In the genomic region with DNA sequence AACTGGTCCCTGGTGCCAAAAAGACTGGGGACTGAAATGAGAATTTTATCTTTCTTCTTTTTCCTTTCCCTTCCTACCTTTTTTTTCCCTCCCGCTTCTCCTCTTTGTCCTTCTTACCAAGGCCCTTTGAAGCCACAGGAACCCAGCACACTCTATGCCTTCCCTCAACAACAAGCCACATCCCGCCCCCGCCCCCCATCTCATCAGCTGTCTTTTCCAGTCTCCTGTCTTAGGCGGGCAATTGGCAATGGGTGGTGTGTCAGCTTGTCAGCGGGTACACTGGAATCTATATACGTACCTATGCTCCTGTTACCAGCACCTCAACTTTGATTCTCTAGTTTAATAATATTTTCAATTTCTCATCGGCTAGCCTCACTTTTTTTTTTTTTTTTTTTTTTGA, we compare ENCODE assay signal across 17 cellular contexts. TPM values are rescaled to one million over a fixed set of nuclear protein-coding genes. Genes with fewer than 3 reads are reported as not detected.
DNase-seq lines count a peak whose midpoint lies in the region; ATAC-seq and TF ChIP-seq lines count a peak whose summit lies in the region.
"Had no signal": no experiment of that assay in that cellular context is flagged by ENCODE, and none has a peak within 500 bp of the region (broad histone marks: within the 10 kb centered on the region; RNA-seq: fewer than 3 reads in every experiment).

No MANE protein-coding gene starts in this region.

- peaks cover 84% of the 10 kb centered on the region for H3K4me1 Mint-ChIP-seq in activated naive CD4-positive, alpha-beta T cell treated with anti-CD3 and anti-CD28 coated beads for 36 hours (ENCODE audit: low read depth)
- peaks cover 74% of the 10 kb centered on the region for H3K4me1 Mint-ChIP-seq in stimulated activated naive CD8-positive, alpha-beta T cell treated with anti-CD3 and anti-CD28 coated beads, Interleukin-15, Interleukin-2, amounts not matched to agents 100 ng/mL and 50 ng/mL, for 24 hours (ENCODE audit: low read depth)

- no peaks in the 10 kb centered on the region for H3K9me3 ChIP-seq in effector memory CD4-positive, alpha-beta T cell (ENCODE audit: control insufficient read depth, low read length)
- no peaks in the 10 kb centered on the region for H3K9me3 ChIP-seq in thyroid gland
- H3K9me3 ChIP-seq: suprapubic skin had no signal

- no peaks in the 10 kb centered on the region for H3K9me3 Mint-ChIP-seq in activated naive CD4-positive, alpha-beta T cell treated with anti-CD3 and anti-CD28 coated beads for 36 hours
- no peaks in the 10 kb centered on the region for H3K9me3 Mint-ChIP-seq in stimulated activated naive CD8-positive, alpha-beta T cell treated with anti-CD3 and anti-CD28 coated beads, Interleukin-15, Interleukin-2, amounts not matched to agents 100 ng/mL and 50 ng/mL, for 24 hours

- peaks cover 38% of the 10 kb centered on the region for H3K4me1 ChIP-seq in effector memory CD4-positive, alpha-beta T cell (ENCODE audit: control insufficient read depth, insufficient read depth, low read length, poor library complexity, severe bottlenecking)
- H3K4me1 ChIP-seq in thyroid gland: peaks cover 8 to 25% of the 10 kb centered on the region in 2 donors
- H3K4me1 ChIP-seq: parathyroid adenoma had no signal

- CTCF ChIA-PET in activated naive CD4-positive, alpha-beta T cell treated with anti-CD3 and anti-CD28 coated beads for 36 hours (lab: Charles Lee): interaction anchor here (0.6 to 0.7 kb wide), 2 partner anchors 26 to 540 kb away, joined by 3 to 5 read pairs; no protein-coding TSS in a partner anchor

- H3K27me3 Mint-ChIP-seq in activated naive CD4-positive, alpha-beta T cell treated with anti-CD3 and anti-CD28 coated beads for 36 hours (ENCODE audit: low read depth): no peaks in the 10 kb centered on the region
- H3K27me3 Mint-ChIP-seq in stimulated activated naive CD8-positive, alpha-beta T cell treated with anti-CD3 and anti-CD28 coated beads, Interleukin-15, Interleukin-2, amounts not matched to agents 100 ng/mL and 50 ng/mL, for 24 hours: no peaks in the 10 kb centered on the region

- H3K36me3 ChIP-seq in effector memory CD4-positive, alpha-beta T cell (ENCODE audit: control insufficient read depth, insufficient read depth, low read length): no peaks in the 10 kb centered on the region
- H3K36me3 ChIP-seq in thyroid gland: no peaks in the 10 kb centered on the region
- H3K36me3 ChIP-seq: suprapubic skin had no signal

- peak overlapping the region; percentile 96 for H3K27ac Mint-ChIP-seq in activated naive CD4-positive, alpha-beta T cell treated with anti-CD3 and anti-CD28 coated beads for 36 hours
- peak overlapping the region; percentile 75 for H3K27ac Mint-ChIP-seq in stimulated activated naive CD8-positive, alpha-beta T cell treated with anti-CD3 and anti-CD28 coated beads, Interleukin-15, Interleukin-2, amounts not matched to agents 100 ng/mL and 50 ng/mL, for 24 hours

- no peak for TF ChIP-seq POLR2A in thyroid gland (IDR thresholded peaks at IDR 0.05)

- no peaks in the 10 kb centered on the region for H3K36me3 Mint-ChIP-seq in activated naive CD4-positive, alpha-beta T cell treated with anti-CD3 and anti-CD28 coated beads for 36 hours (ENCODE audit: low read depth)
- H3K36me3 Mint-ChIP-seq in stimulated activated naive CD8-positive, alpha-beta T cell treated with anti-CD3 and anti-CD28 coated beads, Interleukin-15, Interleukin-2, amounts not matched to agents 100 ng/mL and 50 ng/mL, for 24 hours (ENCODE audit: low read depth): no peaks in the 10 kb centered on the region

- WGBS in thyroid gland, 2 donors: 96 to 97% methylated on average over 7 of the region's 7 CpGs

- no peaks in the 10 kb centered on the region for H3K27me3 ChIP-seq in effector memory CD4-positive, alpha-beta T cell (replicated peaks; ENCODE audit: control insufficient read depth, insufficient read depth, low read length, poor library complexity, severe bottlenecking)
- H3K27me3 ChIP-seq in thyroid gland: no peaks in the 10 kb centered on the region
- H3K27me3 ChIP-seq: suprapubic skin had no signal

- intact Hi-C loops in activated naive CD4-positive, alpha-beta T cell treated with anti-CD3 and anti-CD28 coated beads for 36 hours (cut with micrococcal nuclease): no loop called here
- intact Hi-C loops in thyroid gland (cut with DNase I): no loop called here

- DNase-seq in activated naive CD4-positive, alpha-beta T cell treated with anti-CD3 and anti-CD28 coated beads for 36 hours: peak; percentile 52
- no peak for DNase-seq in activated naive CD4-positive, alpha-beta T cell treated with anti-CD3 and anti-CD28 coated beads, Interleukin-2, amount 50 U/mL, for 16 hours
- peak; percentile 47 for DNase-seq in activated CD4-positive, alpha-beta T cell treated with anti-CD3 and anti-CD28 coated beads for 48 hours
- DNase-seq in effector memory CD4-positive, alpha-beta T cell: no peak
- DNase-seq in NCI-H1436 treated with DMSO at 0.1 percent for 48 hours (lab: John Stamatoyannopoulos, UW) (no peak), thyroid gland (no peak)
- DNase-seq: effector CD4-positive, alpha-beta T cell; NCI-H187; NCI-H526; small intestine had no signal

- H3K4me3 ChIP-seq in effector memory CD4-positive, alpha-beta T cell (ENCODE audit: insufficient read depth, low read depth, low read length, poor library complexity, severe bottlenecking): no peak overlapping the region
- H3K4me3 ChIP-seq in thyroid gland (replicated peaks in 1 of 3): no peak overlapping the region
- H3K4me3 ChIP-seq: suprapubic skin had no signal

- H3K27ac ChIP-seq in effector memory CD4-positive, alpha-beta T cell (ENCODE audit: insufficient read depth, low read length, poor library complexity, severe bottlenecking): peak overlapping the region; percentile 44
- no peak overlapping the region for H3K27ac ChIP-seq in thyroid gland
- H3K27ac ChIP-seq: parathyroid adenoma had no signal

- ATAC-seq in GM18517 (IDR thresholded peaks at IDR 0.05; ENCODE audit: unreplicated experiment): no peak
- ATAC-seq: activated CD4-positive, CD25-positive, alpha-beta regulatory T cell treated with anti-CD3 and anti-CD28 coated beads, Interleukin-2, amount 50 U/mL, for 24 hours; Panc1; SK-N-SH treated with all-trans-retinoic acid at 6 μM for 48 hours had no signal

- no peak for TF ChIP-seq CTCF in thyroid gland (IDR thresholded peaks at IDR 0.05)

- H3K4me3 Mint-ChIP-seq in activated naive CD4-positive, alpha-beta T cell treated with anti-CD3 and anti-CD28 coated beads for 36 hours: peak overlapping the region; percentile 39
- H3K4me3 Mint-ChIP-seq in stimulated activated naive CD8-positive, alpha-beta T cell treated with anti-CD3 and anti-CD28 coated beads, Interleukin-15, Interleukin-2, amounts not matched to agents 100 ng/mL and 50 ng/mL, for 24 hours: peak overlapping the region; percentile 30

RNA-seq across cellular contexts. Expression of gene CHD2, which starts 56.3 kb away (rescaled TPM):
- 100 to 1,000 TPM; 164 to 185 TPM for total RNA-seq in activated naive CD4-positive, alpha-beta T cell treated with anti-CD3 and anti-CD28 coated beads for 36 hours
- total RNA-seq in thyroid gland: 100 to 1,000 TPM; 149 to 299 (median 213) TPM

Comparison
In these comparisons a context has a peak if more than half of its experiments do, and no peak if none do; other contexts are left out.
1. DNase-seq: peak in activated naive CD4-positive, alpha-beta T cell treated with anti-CD3 and anti-CD28 coated beads for 36 hours (single experiment) and activated CD4-positive, alpha-beta T cell treated with anti-CD3 and anti-CD28 coated beads for 48 hours (single experiment); none in activated naive CD4-positive, alpha-beta T cell treated with anti-CD3 and anti-CD28 coated beads, Interleukin-2, amount 50 U/mL, for 16 hours (single experiment), effector memory CD4-positive, alpha-beta T cell (0 of 3), NCI-H1436 treated with DMSO at 0.1 percent for 48 hours (single experiment) and thyroid gland (0 of 2).